ENCODE assay signal across 13 cellular contexts in genomic region chr3:5430701-5431100, GRCh38.
A peak's percentile ranks its signal among the peaks of the same experiment; 100 is the strongest.
DNase-seq lines count a peak whose midpoint lies in the region; TF ChIP-seq lines count a peak whose summit lies in the region.
"Had no signal": no experiment of that assay in that cellular context is flagged by ENCODE, and none has a peak within 500 bp of the region (broad histone marks: within the 10 kb centered on the region; RNA-seq: fewer than 3 reads in every experiment).

No MANE protein-coding gene starts in this region.

- H3K27me3 ChIP-seq in Karpas-422 (ENCODE audit: low read length), result no peaks in the 10 kb centered on the region
- H3K27me3 ChIP-seq in esophagus muscularis mucosa, result peaks cover 0 to 4% (median 0%) of the 10 kb centered on the region in 4 donors

- peak overlapping the region; percentile 99 for H3K27ac ChIP-seq in Karpas-422 (ENCODE audit: low read length)
- no peak overlapping the region for H3K27ac ChIP-seq in esophagus muscularis mucosa (replicated peaks in 1 of 4)

- DNase-seq in Karpas-422 (peak; percentile 51), OCI-M1 (lab: John Stamatoyannopoulos, UW) (peak; percentile 64), esophagus muscularis mucosa (ENCODE audit: extremely low spot score) (peak; percentile 37), NCI-H526 (lab: John Stamatoyannopoulos, UW) (no peak), mesothelial cell of epicardium (ENCODE audit: low spot score in 2 of 2, unreplicated experiment in 2 of 2) (no peak), DMS153 treated with DMSO at 0.1 percent for 48 hours (lab: John Stamatoyannopoulos, UW; ENCODE audit: unreplicated experiment) (no peak)
- DNase-seq: C1 segment of cervical spinal cord; Calu3; CD4-positive, alpha-beta memory T cell; COR-L47; DND-41; H7; HCEC 1CT had no signal

- H2AFZ ChIP-seq in Karpas-422 (ENCODE audit: low read length), result no peak overlapping the region

- H3K79me2 ChIP-seq in Karpas-422 (ENCODE audit: low read length), result no peaks in the 10 kb centered on the region

- TF ChIP-seq EP300 in esophagus muscularis mucosa (IDR thresholded peaks at IDR 0.05), result no peak

- H3K4me2 ChIP-seq in Karpas-422 (ENCODE audit: low read depth, low read length, poor library complexity, severe bottlenecking), result peak overlapping the region; percentile 69

- H3K9me3 ChIP-seq in Karpas-422 (ENCODE audit: low read length) (no peaks in the 10 kb centered on the region), esophagus muscularis mucosa (no peaks in the 10 kb centered on the region)

- H3K4me3 ChIP-seq in Karpas-422 (ENCODE audit: low read length), result no peak overlapping the region
- H3K4me3 ChIP-seq in esophagus muscularis mucosa, result no peak overlapping the region

- H3K9me3 Mint-ChIP-seq in mesothelial cell of epicardium, result no peaks in the 10 kb centered on the region
- H3K9me3 Mint-ChIP-seq: CD4-positive, alpha-beta memory T cell had no signal

- 82% methylated on average over 1 of the region's 1 CpG for WGBS in esophagus muscularis mucosa

- H3K36me3 Mint-ChIP-seq in mesothelial cell of epicardium, result no peaks in the 10 kb centered on the region
- H3K36me3 Mint-ChIP-seq: CD4-positive, alpha-beta memory T cell had no signal

- H3K9me2 ChIP-seq in Karpas-422 (replicated peaks; ENCODE audit: insufficient read depth, low read length), result no peaks in the 10 kb centered on the region

- intact Hi-C loops in esophagus muscularis mucosa (cut with DNase I), result no loop called here

- TF ChIP-seq POLR2A in esophagus muscularis mucosa (IDR thresholded peaks at IDR 0.05; ENCODE audit: low read depth), result no peak

- H3K36me3 ChIP-seq in Karpas-422 (ENCODE audit: insufficient read depth, low read length) (no peaks in the 10 kb centered on the region), esophagus muscularis mucosa (no peaks in the 10 kb centered on the region)

- H4K20me1 ChIP-seq in Karpas-422 (ENCODE audit: insufficient read depth, low read depth, low read length), result no peaks in the 10 kb centered on the region

- no peak for TF ChIP-seq CTCF in esophagus muscularis mucosa (IDR thresholded peaks at IDR 0.05)
- TF ChIP-seq CTCF in mesothelial cell of epicardium (IDR thresholded peaks at IDR 0.05; ENCODE audit: unreplicated experiment), result no peak

- no peak overlapping the region for H3K4me3 Mint-ChIP-seq in mesothelial cell of epicardium
- H3K4me3 Mint-ChIP-seq: CD4-positive, alpha-beta memory T cell had no signal

- H3K4me1 ChIP-seq in Karpas-422 (ENCODE audit: low read length), result peaks cover 98% of the 10 kb centered on the region
- H3K4me1 ChIP-seq in esophagus muscularis mucosa, result peaks cover 0 to 4% (median 0%) of the 10 kb centered on the region in 4 donors

- H3K27me3 Mint-ChIP-seq in mesothelial cell of epicardium (ENCODE audit: low read depth), result peaks cover 2% of the 10 kb centered on the region

- H3K27ac Mint-ChIP-seq in mesothelial cell of epicardium, result no peak overlapping the region
- H3K27ac Mint-ChIP-seq: CD4-positive, alpha-beta memory T cell had no signal

- H3K4me1 Mint-ChIP-seq in mesothelial cell of epicardium, result peaks cover 29% of the 10 kb centered on the region

- H3K9ac ChIP-seq in Karpas-422 (ENCODE audit: low read length), result peak overlapping the region; percentile 15; the same call in 1 of the 2 replicates

Comparison
In these comparisons a context has a peak if more than half of its experiments do, and no peak if none do; other contexts are left out.
1. DNase-seq: peak in Karpas-422 (single experiment), OCI-M1 (single experiment) and esophagus muscularis mucosa (single experiment); none in NCI-H526 (0 of 2), mesothelial cell of epicardium (0 of 2) and DMS153 treated with DMSO at 0.1 percent for 48 hours (single experiment).